In genomic region chr1:16172964-16173446, GRCh38 we compare ENCODE assay signal across 1 cellular context.
TF ChIP-seq lines count a peak whose summit lies in the region.

No MANE protein-coding gene starts in this region.

TF ChIP-seq in K562, 482 proteins besides CTCF, POLR2A, EP300 and RAD21 (continued from another document and continues in another):
- no peak for TF ChIP-seq TFE3 (CRISPR knock-in tag; IDR thresholded peaks at IDR 0.05)
- no peak for TF ChIP-seq PPARD (CRISPR knock-in tag; IDR thresholded peaks at IDR 0.05)
- TF ChIP-seq ZNF75A (CRISPR knock-in tag; IDR thresholded peaks at IDR 0.05), result no peak
- TF ChIP-seq HES1 (IDR thresholded peaks at IDR 0.05; ENCODE audit: low read depth), result 0 out of 2 replicates have a peak, but pooled peaks have one; percentile 47
- no peak for TF ChIP-seq GTF2F1 (IDR thresholded peaks at IDR 0.05; ENCODE audit: low read depth, low read length)
- no peak for TF ChIP-seq MAFF (IDR thresholded peaks at IDR 0.05; ENCODE audit: low read length)
- no peak for TF ChIP-seq E2F3 (CRISPR knock-in tag; IDR thresholded peaks at IDR 0.05)
- no peak for TF ChIP-seq SNAPC5 (CRISPR knock-in tag; IDR thresholded peaks at IDR 0.05)
- TF ChIP-seq NFIC (IDR thresholded peaks at IDR 0.05), result no peak
- TF ChIP-seq THAP12 (CRISPR knock-in tag; IDR thresholded peaks at IDR 0.05), result no peak
- TF ChIP-seq ZFX (CRISPR knock-in tag; IDR thresholded peaks at IDR 0.05), result peak; percentile 84
- TF ChIP-seq GABPB1 (CRISPR knock-in tag; IDR thresholded peaks at IDR 0.05), result peak; percentile 52; the same call in 1 of the 2 replicates
- TF ChIP-seq ARID3B (CRISPR knock-in tag; IDR thresholded peaks at IDR 0.05; ENCODE audit: borderline replicate concordance), result no peak
- no peak for TF ChIP-seq MCM2 (IDR thresholded peaks at IDR 0.05; ENCODE audit: low read depth)
- TF ChIP-seq E2F4 (CRISPR knock-in tag; IDR thresholded peaks at IDR 0.05; ENCODE audit: low read depth), result no peak
- TF ChIP-seq ETV1 (tag; conservative IDR thresholded peaks at IDR 0.05; ENCODE audit: low read depth), result no peak
- peak; percentile 45 for TF ChIP-seq MTA1 (IDR thresholded peaks at IDR 0.05; ENCODE audit: borderline replicate concordance)
- peak; percentile 56; the same call in 1 of the 2 replicates for TF ChIP-seq PHF8 (IDR thresholded peaks at IDR 0.05; ENCODE audit: borderline replicate concordance, low read length)
- no peak for TF ChIP-seq CC2D1A (IDR thresholded peaks at IDR 0.05)
- TF ChIP-seq ZNF407 (IDR thresholded peaks at IDR 0.05; ENCODE audit: low read depth), result no peak; the same call in 1 of the 2 replicates
- no peak for TF ChIP-seq TAL1 (IDR thresholded peaks at IDR 0.05)
- no peak for TF ChIP-seq GMEB1 (CRISPR knock-in tag; IDR thresholded peaks at IDR 0.05)
- TF ChIP-seq RREB1 (CRISPR knock-in tag; IDR thresholded peaks at IDR 0.05), result no peak
- TF ChIP-seq SAP30 (IDR thresholded peaks at IDR 0.05; ENCODE audit: borderline replicate concordance, insufficient read depth, low read depth, low read length, poor library complexity, severe bottlenecking), result no peak
- TF ChIP-seq TAF7 (tag; IDR thresholded peaks at IDR 0.05), result no peak
- peak; percentile 90 for TF ChIP-seq SMARCA4 (IDR thresholded peaks at IDR 0.05)
- TF ChIP-seq RBM25 (IDR thresholded peaks at IDR 0.05; ENCODE audit: low read depth, low read length, severe bottlenecking), result no peak
- TF ChIP-seq MYNN (IDR thresholded peaks at IDR 0.05), result no peak
- no peak for TF ChIP-seq MYNN (CRISPR knock-in tag; IDR thresholded peaks at IDR 0.05)
- TF ChIP-seq ZNF263 (CRISPR knock-in tag; IDR thresholded peaks at IDR 0.05; ENCODE audit: borderline replicate concordance), result no peak
- TF ChIP-seq KLF16 (IDR thresholded peaks at IDR 0.05), result no peak
